In the genomic region with DNA sequence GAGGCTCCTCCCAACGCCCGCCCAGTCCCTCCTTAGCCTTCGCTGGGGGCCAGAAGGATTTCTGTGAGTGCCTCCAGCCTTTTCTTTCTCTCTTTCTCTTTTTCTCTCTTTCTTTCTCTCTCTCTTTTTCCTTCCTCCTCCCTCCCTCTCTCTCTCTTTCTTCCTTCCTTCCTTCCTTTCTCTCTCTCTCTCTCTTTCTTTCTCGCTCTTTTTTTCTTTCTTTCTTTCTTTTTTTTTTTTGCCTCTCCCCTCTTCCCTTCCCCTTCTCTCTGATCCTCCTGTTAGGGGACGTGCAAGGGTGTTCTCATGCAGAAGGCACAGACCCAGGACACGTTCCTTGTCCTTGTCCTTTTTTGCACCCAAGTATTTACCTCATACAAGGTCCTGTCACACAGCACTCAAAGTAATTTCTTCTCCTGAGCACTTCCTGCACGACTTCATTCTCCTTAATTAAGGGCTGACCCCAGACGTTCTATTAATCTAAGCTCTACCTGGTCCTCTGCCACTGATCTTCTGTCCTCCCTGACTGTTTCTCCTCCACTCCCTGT, we compare ENCODE assay signal across 8 cellular contexts. TPM values are rescaled to one million over a fixed set of nuclear protein-coding genes. Genes with fewer than 3 reads are reported as not detected.
A peak's percentile ranks its signal among the peaks of the same experiment; 100 is the strongest.
DNase-seq lines count a peak whose midpoint lies in the region; ATAC-seq, FAIRE-seq and TF ChIP-seq lines count a peak whose summit lies in the region.

No MANE protein-coding gene starts in this region.

- intact Hi-C loops in endothelial cell of umbilical vein (cut with micrococcal nuclease) (no loop called here), ovary (cut with DNase I) (no loop called here)

- no peaks in the 10 kb centered on the region for H3K36me3 ChIP-seq in endothelial cell of umbilical vein (ENCODE audit: control insufficient read depth in 2 of 2, extremely low read depth in 1 of 2, insufficient read depth in 2 of 2, low read length in 2 of 2)
- H3K36me3 ChIP-seq in ovary, result no peaks in the 10 kb centered on the region

- H3K4me1 ChIP-seq in endothelial cell of umbilical vein (ENCODE audit: control insufficient read depth, extremely low read depth, insufficient read depth, low read length), result peaks cover 7% of the 10 kb centered on the region
- no peaks in the 10 kb centered on the region for H3K4me1 ChIP-seq in ovary (ENCODE audit: insufficient read depth)

- CTCF ChIA-PET in endothelial cell of umbilical vein (lab: Charles Lee), result interaction anchor here (0.9 to 4.4 kb wide), 2 partner anchors 9 to 68 kb away, joined by 3 to 23 read pairs; no protein-coding TSS in a partner anchor

- H3K79me2 ChIP-seq in endothelial cell of umbilical vein (ENCODE audit: control insufficient read depth, insufficient read depth, low read length), result no peaks in the 10 kb centered on the region

- TF ChIP-seq POLR2A in endothelial cell of umbilical vein (IDR thresholded peaks at IDR 0.05; ENCODE audit: low read depth, low read length) (no peak), ovary (IDR thresholded peaks at IDR 0.05) (no peak)

- peak overlapping the region; percentile 64 for H3K9ac ChIP-seq in endothelial cell of umbilical vein (replicated peaks; ENCODE audit: extremely low read depth, insufficient read depth, low read length)

- TF ChIP-seq CTCF in endothelial cell of umbilical vein (IDR thresholded peaks at IDR 0.05; ENCODE audit: extremely low read depth in 1 of 2, insufficient read depth in 1 of 2, low read depth in 1 of 2, low read length in 2 of 2) (no peak), ovary (IDR thresholded peaks at IDR 0.05) (no peak)

- BruUV-seq in endothelial cell of umbilical vein (replicated peaks; lab: Mats Ljungman, UMichigan), result no TSS peak

- H3K9me3 ChIP-seq in endothelial cell of umbilical vein (replicated peaks; ENCODE audit: control insufficient read depth, insufficient read depth, low read length) (no peaks in the 10 kb centered on the region), ovary (no peaks in the 10 kb centered on the region)

- H3K27me3 ChIP-seq in endothelial cell of umbilical vein (ENCODE audit: control insufficient read depth in 2 of 2, insufficient read depth in 2 of 2, low read length in 2 of 2), result peaks cover 2 to 5% of the 10 kb centered on the region in 2 experiments
- no peaks in the 10 kb centered on the region for H3K27me3 ChIP-seq in ovary

- dilution Hi-C loops in endothelial cell of umbilical vein (cut with MboI; ENCODE audit: extremely low pct_ligation_motif_present, low sequenced_read_pairs), result no loop called here

- no peaks in the 10 kb centered on the region for H3K9me1 ChIP-seq in endothelial cell of umbilical vein (replicated peaks; ENCODE audit: control insufficient read depth, extremely low read depth, insufficient read depth, low read length)

- no peak for TF ChIP-seq EP300 in ovary (IDR thresholded peaks at IDR 0.05)

- POLR2A ChIA-PET in endothelial cell of umbilical vein (lab: Charles Lee), result no interaction called here

- H3K27ac ChIP-seq in endothelial cell of umbilical vein (ENCODE audit: insufficient read depth, low read depth, low read length), result no peak overlapping the region
- peak overlapping the region in 1 of 2 donors; percentile 68 for H3K27ac ChIP-seq in ovary

- ATAC-seq in HG03460 (IDR thresholded peaks at IDR 0.05; ENCODE audit: unreplicated experiment), result no peak

- H4K20me1 ChIP-seq in endothelial cell of umbilical vein (replicated peaks; ENCODE audit: control insufficient read depth, extremely low read depth, insufficient read depth, low read length), result no peaks in the 10 kb centered on the region

- FAIRE-seq in endothelial cell of umbilical vein (lab: Jason Lieb, UNC), result no peak

- WGBS in ovary, 3 donors, result 1 to 4% (median 3%) methylated on average over 8 of the region's 8 CpGs

- peak; percentile 17 for DNase-seq in GM04504 (ENCODE audit: low read depth)
- DNase-seq in NCI-H69 (lab: John Stamatoyannopoulos, UW), result peak; percentile 47
- no peak for DNase-seq in endothelial cell of umbilical vein (ENCODE audit: low read depth, low spot score)
- DNase-seq in ovary, result no peak
- no peak for DNase-seq in stimulated activated naive CD4-positive, alpha-beta T cell (lab: John Stamatoyannopoulos, UW)
- DNase-seq in activated CD4-positive, CD25-positive, alpha-beta regulatory T cell treated with anti-CD3 and anti-CD28 coated beads, Interleukin-2, amount 50 U/mL, for 72 hours, result no peak
- no peak for DNase-seq in SHP77 treated with DMSO at 0.1 percent for 48 hours (lab: John Stamatoyannopoulos, UW)

- H2AFZ ChIP-seq in endothelial cell of umbilical vein (ENCODE audit: low read depth, low read length), result peak overlapping the region; percentile 100

- peak overlapping the region; percentile 95 for H3K4me2 ChIP-seq in endothelial cell of umbilical vein (ENCODE audit: insufficient read depth, low read length)

- H3K4me3 ChIP-seq in endothelial cell of umbilical vein (replicated peaks in 1 of 3; ENCODE audit: insufficient read depth in 1 of 3, low read depth in 1 of 3, low read length in 3 of 3) (peak overlapping the region; percentile 77 to 96 (median 82)), ovary (peak overlapping the region; percentile 55)

TF ChIP-seq in endothelial cell of umbilical vein, 7 proteins besides CTCF, POLR2A, EP300 and RAD21:
- no peak for TF ChIP-seq POLR2AphosphoS5 (IDR thresholded peaks at IDR 0.05; ENCODE audit: insufficient read depth, low read depth, low read length)
- TF ChIP-seq JUN (IDR thresholded peaks at IDR 0.05; ENCODE audit: borderline replicate concordance, insufficient read depth, insufficient read length, low read depth), result no peak
- TF ChIP-seq MYC (IDR thresholded peaks at IDR 0.05; ENCODE audit: low read depth, low read length), result no peak
- TF ChIP-seq EZH2 (IDR thresholded peaks at IDR 0.05; ENCODE audit: borderline replicate concordance, low read depth, low read length, severe bottlenecking), result no peak
- no peak for TF ChIP-seq GATA2 (IDR thresholded peaks at IDR 0.05; ENCODE audit: insufficient read depth, insufficient read length, low read depth, low read length)
- TF ChIP-seq FOS (IDR thresholded peaks at IDR 0.05; ENCODE audit: borderline replicate concordance, insufficient read depth, low read length), result no peak

RNA-seq across cellular contexts. Expression of gene PCNX2, which starts 0.3 kb away (rescaled TPM):
- total RNA-seq in endothelial cell of umbilical vein (6.6 and 7.6 TPM in 2 replicates), ovary (10 to 100 TPM; 16.5 to 26.0 (median 19.3) TPM)
- polyA plus RNA-seq in endothelial cell of umbilical vein (7.6 and 11.0 TPM in 2 replicates), ovary (10 to 100 TPM in 1 of 2 donors, 1 to 10 TPM in 1; 5.7 to 10.9 TPM)
- 4.8 and 7.2 TPM in 2 replicates for polyA plus RNA-seq in endothelial cell of umbilical vein (2011; cell fraction: cytosol; rRNA removed)
- 26.0 and 28.3 TPM in 2 replicates for polyA plus RNA-seq in endothelial cell of umbilical vein (2011; cell fraction: nucleus; rRNA removed)
- 7.0 and 7.4 TPM in 2 replicates for polyA plus RNA-seq in endothelial cell of umbilical vein (2012)
- polyA minus RNA-seq in endothelial cell of umbilical vein, result 33.8 and 41.7 TPM in 2 replicates
- 17.3 TPM for polyA minus RNA-seq in endothelial cell of umbilical vein (2011; cell fraction: cytosol; rRNA and poly(A)+ RNA removed)
- 54.0 and 96.5 TPM in 2 replicates for polyA minus RNA-seq in endothelial cell of umbilical vein (2011; cell fraction: nucleus; rRNA and poly(A)+ RNA removed)

RNA-seq across cellular contexts. Expression of gene MAP3K21, which starts 31.7 kb away (rescaled TPM):
- total RNA-seq in endothelial cell of umbilical vein, result 0.74 and 0.95 TPM in 2 replicates
- 0.48 and 0.65 TPM in 2 replicates for polyA plus RNA-seq in endothelial cell of umbilical vein
- polyA plus RNA-seq in endothelial cell of umbilical vein (2011; cell fraction: cytosol; rRNA removed), result 0.39 and 0.42 TPM in 2 replicates
- 1.6 and 1.7 TPM in 2 replicates for polyA plus RNA-seq in endothelial cell of umbilical vein (2011; cell fraction: nucleus; rRNA removed)
- polyA plus RNA-seq in endothelial cell of umbilical vein (2012), result 0.39 and 0.42 TPM in 2 replicates
- polyA minus RNA-seq in endothelial cell of umbilical vein, result 0.68 and 1.2 TPM in 2 replicates
- 17.5 TPM for polyA minus RNA-seq in endothelial cell of umbilical vein (2011; cell fraction: cytosol; rRNA and poly(A)+ RNA removed)
- 0.87 and 1.6 TPM in 2 replicates for polyA minus RNA-seq in endothelial cell of umbilical vein (2011; cell fraction: nucleus; rRNA and poly(A)+ RNA removed)
- total RNA-seq in ovary, result 10 to 100 TPM in 1 of 7 donors, 1 to 10 TPM in 6; 1.2 to 21.0 (median 1.8) TPM
- polyA plus RNA-seq in ovary, result under 1 TPM; 0.52 to 0.87 TPM

Comparison
In these comparisons a context has a peak if more than half of its experiments do, and no peak if none do; other contexts are left out.
1. DNase-seq: peak in GM04504 (single experiment) and NCI-H69 (single experiment); none in endothelial cell of umbilical vein (single experiment), ovary (0 of 5), stimulated activated naive CD4-positive, alpha-beta T cell (0 of 6), activated CD4-positive, CD25-positive, alpha-beta regulatory T cell treated with anti-CD3 and anti-CD28 coated beads, Interleukin-2, amount 50 U/mL, for 72 hours (single experiment) and SHP77 treated with DMSO at 0.1 percent for 48 hours (single experiment).